10 cellular contexts compared by ENCODE assay signal in genomic region chr4:128068927-128069326, GRCh38. TPM values are rescaled to one million over a fixed set of nuclear protein-coding genes. Genes with fewer than 3 reads are reported as not detected.
DNase-seq lines count a peak whose midpoint lies in the region; ATAC-seq and TF ChIP-seq lines count a peak whose summit lies in the region.
"Had no signal": no experiment of that assay in that cellular context is flagged by ENCODE, and none has a peak within 500 bp of the region (broad histone marks: within the 10 kb centered on the region; RNA-seq: fewer than 3 reads in every experiment).

No MANE protein-coding gene starts in this region.

- H3K4me3 ChIP-seq in GM12865 (ENCODE audit: low read depth, low read length): no peak overlapping the region
- H3K4me3 ChIP-seq in MM.1S (ENCODE audit: low read length): no peak overlapping the region
- no peak overlapping the region for H3K4me3 ChIP-seq in fibroblast of lung (replicated peaks in 1 of 4; ENCODE audit: control extremely low read depth in 1 of 4, insufficient read depth in 1 of 4, low read depth in 3 of 4, low read length in 4 of 4)
- H3K4me3 ChIP-seq: right atrium auricular region had no signal

- no peak for ATAC-seq in GM21381 (IDR thresholded peaks at IDR 0.05; ENCODE audit: unreplicated experiment)
- no peak for ATAC-seq in GM21825 (IDR thresholded peaks at IDR 0.05; ENCODE audit: unreplicated experiment)

- H3K27me3 ChIP-seq in MM.1S (replicated peaks; ENCODE audit: insufficient read depth, low read length): no peaks in the 10 kb centered on the region
- H3K27me3 ChIP-seq in fibroblast of lung (ENCODE audit: control insufficient read depth, insufficient read depth, low read length): no peaks in the 10 kb centered on the region
- H3K27me3 ChIP-seq: right atrium auricular region had no signal

- TF ChIP-seq CTCF in GM12865 (IDR thresholded peaks at IDR 0.05; ENCODE audit: insufficient read depth, low read depth, low read length, missing control alignments) (peak; percentile 17), MM.1S (IDR thresholded peaks at IDR 0.05; ENCODE audit: low read length) (peak; percentile 28), fibroblast of lung (conservative IDR thresholded peaks at IDR 0.05 in 1 of 2, IDR thresholded peaks at IDR 0.05 in 1 of 2; ENCODE audit: low read depth in 1 of 2, low read length in 2 of 2) (peak; percentile 26 to 40)

- no peak overlapping the region for H3K27ac ChIP-seq in MM.1S (ENCODE audit: low read length)
- H3K27ac ChIP-seq in fibroblast of lung (ENCODE audit: insufficient read depth, low read length): no peak overlapping the region
- H3K27ac ChIP-seq: right atrium auricular region had no signal

- H3F3A ChIP-seq in MM.1S (ENCODE audit: insufficient read depth, low read length): no peaks in the 10 kb centered on the region; the same call in 1 of the 2 replicates

- H3K9ac ChIP-seq in MM.1S (ENCODE audit: low read length) (no peak overlapping the region), fibroblast of lung (ENCODE audit: insufficient read depth, low read length) (no peak overlapping the region)

- in situ Hi-C loops in ACHN (cut with HindIII; ENCODE audit: low pct_ligation_motif_present, low pct_unique_long_range_greater_than_20kb, low sequenced_read_pairs): no loop called here

- H3K4me1 ChIP-seq in MM.1S (ENCODE audit: low read length) (no peaks in the 10 kb centered on the region), fibroblast of lung (ENCODE audit: control insufficient read depth, extremely low read depth, insufficient read depth, low read length) (no peaks in the 10 kb centered on the region)
- H3K4me1 ChIP-seq: right atrium auricular region had no signal

- no peak overlapping the region for H3K4me2 ChIP-seq in MM.1S (ENCODE audit: low read depth, low read length)
- no peak overlapping the region for H3K4me2 ChIP-seq in fibroblast of lung (ENCODE audit: extremely low read depth, insufficient read depth, low read length)

- H3K79me2 ChIP-seq in MM.1S (ENCODE audit: low read length) (peaks cover 93% of the 10 kb centered on the region), fibroblast of lung (ENCODE audit: control insufficient read depth, insufficient read depth, low read length) (peaks cover 29% of the 10 kb centered on the region)

- no peak overlapping the region for H2AFZ ChIP-seq in MM.1S (ENCODE audit: low read length)
- no peak overlapping the region for H2AFZ ChIP-seq in fibroblast of lung (ENCODE audit: low read length)

- no peaks in the 10 kb centered on the region; the same call in 1 of the 2 replicates for H4K20me1 ChIP-seq in MM.1S (ENCODE audit: insufficient read depth, low read length)
- H4K20me1 ChIP-seq in fibroblast of lung (ENCODE audit: control insufficient read depth, extremely low read depth, insufficient read depth, low read length): no peaks in the 10 kb centered on the region

- peak; percentile 50 for DNase-seq in ACHN
- peak; percentile 21 for DNase-seq in GM12865 (ENCODE audit: low read depth)
- DNase-seq in MM.1S: no peak
- DNase-seq in fibroblast of lung (ENCODE audit: low read depth in 2 of 2): peak; percentile 24 to 38
- DNase-seq in DMS153 treated with DMSO at 0.1 percent for 48 hours (lab: John Stamatoyannopoulos, UW; ENCODE audit: unreplicated experiment): no peak
- no peak for DNase-seq in NCI-H2081 treated with DMSO at 0.1 percent for 48 hours (lab: John Stamatoyannopoulos, UW)
- DNase-seq: central memory CD4-positive, alpha-beta T cell had no signal

- H3K9me3 ChIP-seq in MM.1S (replicated peaks; ENCODE audit: insufficient read depth, low read length): no peaks in the 10 kb centered on the region
- H3K9me3 ChIP-seq in fibroblast of lung (ENCODE audit: control insufficient read depth, insufficient read depth, low read depth, low read length): no peaks in the 10 kb centered on the region
- H3K9me3 ChIP-seq: right atrium auricular region had no signal

- H3K36me3 ChIP-seq in MM.1S (replicated peaks; ENCODE audit: insufficient read depth, low read length) (no peaks in the 10 kb centered on the region), fibroblast of lung (ENCODE audit: control insufficient read depth, insufficient read depth, low read length) (no peaks in the 10 kb centered on the region)
- H3K36me3 ChIP-seq: right atrium auricular region had no signal

- no peaks in the 10 kb centered on the region for H3K9me2 ChIP-seq in MM.1S (replicated peaks; ENCODE audit: insufficient read depth, low read length)

RNA-seq across cellular contexts. Expression of gene LARP1B, which starts 7.8 kb away (rescaled TPM):
- 16.8 and 18.5 TPM in 2 replicates for total RNA-seq in fibroblast of lung
- polyA plus RNA-seq in fibroblast of lung: 13.6 and 17.1 TPM in 2 replicates
- 11.3 and 11.8 TPM in 2 replicates for polyA plus RNA-seq in fibroblast of lung (2012)
- 1.3 and 4.7 TPM in 2 replicates for polyA minus RNA-seq in fibroblast of lung (ENCODE audit: low replicate concordance)

Comparison
In these comparisons a context has a peak if more than half of its experiments do, and no peak if none do; other contexts are left out.
1. DNase-seq: peak in ACHN (single experiment), GM12865 (single experiment) and fibroblast of lung (2 of 2); none in MM.1S (single experiment), DMS153 treated with DMSO at 0.1 percent for 48 hours (single experiment) and NCI-H2081 treated with DMSO at 0.1 percent for 48 hours (single experiment).
2. Peak in every context shown above with its lines, with median percentiles within 50 percentile points of each other: CTCF ChIP-seq.